11 cellular contexts compared by ENCODE assay signal in genomic region chr20:23711778-23712177, GRCh38. TPM values are rescaled to one million over a fixed set of nuclear protein-coding genes. Genes with fewer than 3 reads are reported as not detected.
"Had no signal": no experiment of that assay in that cellular context is flagged by ENCODE, and none has a peak within 500 bp of the region (broad histone marks: within the 10 kb centered on the region; RNA-seq: fewer than 3 reads in every experiment).

No MANE protein-coding gene starts in this region.

RNA-seq across cellular contexts. Expression of gene CST4, which starts 22.9 kb away (rescaled TPM):
- total RNA-seq: OCI-LY7, PC-9, Peyer's patch, Right ventricle myocardium inferior, Right ventricle myocardium superior, RPMI7951, SJCRH30, SJSA1, SK-MEL-5, T-cell had no signal
- polyA plus RNA-seq: SK-N-SH had no signal

RNA-seq across cellular contexts. Expression of gene CST1, which starts 39.0 kb away (rescaled TPM):
- total RNA-seq: OCI-LY7, Peyer's patch, Right ventricle myocardium inferior, Right ventricle myocardium superior, SJCRH30, SJSA1, T-cell had no signal
- polyA plus RNA-seq: SK-N-SH had no signal
